Comparison of ENCODE assay signal across 8 cellular contexts in genomic region chr13:75306967-75307366, GRCh38.
DNase-seq lines count a peak whose midpoint lies in the region; ATAC-seq, FAIRE-seq and TF ChIP-seq lines count a peak whose summit lies in the region.
"Not testable (repeated sequence)": the region's sequence is repeated elsewhere in the genome, so short reads cannot be mapped to it uniquely, and the experiment has no call there.

No MANE protein-coding gene starts in this region.

- H3K27me3 Mint-ChIP-seq in CD4-positive, CD25-positive, alpha-beta regulatory T cell; HFFc6 (ENCODE audit: insufficient read depth); activated CD4-positive, alpha-beta T cell treated with anti-CD3 and anti-CD28 coated beads for 36 hours; activated naive CD4-positive, alpha-beta T cell treated with anti-CD3 and anti-CD28 coated beads, Interleukin-2, amount 50 U/mL, for 24 hours; activated naive CD8-positive, alpha-beta T cell treated with anti-CD3 and anti-CD28 coated beads for 36 hours; nephron (ENCODE audit: low read depth); stimulated activated naive B cell treated with anti-CD40 and anti-IgM and Interleukin-4, amounts not matched to agents 10 μg/mL and 1 μg/mL and 100 μg/mL, for 72 hours: not testable (repeated sequence)

- peaks cover 26% of the 10 kb centered on the region for H3K4me1 ChIP-seq in CD4-positive, CD25-positive, alpha-beta regulatory T cell (ENCODE audit: control insufficient read depth, insufficient read depth, low read length, poor library complexity, severe bottlenecking)
- not testable (repeated sequence) for H3K4me1 ChIP-seq in H1 (replicated peaks in 1 of 4; ENCODE audit: control insufficient read depth in 3 of 4, insufficient read depth in 4 of 4, low read length in 3 of 4)

- H3K18ac ChIP-seq in H1 (ENCODE audit: extremely low read depth, low read length), result not testable (repeated sequence)

- H2BK12ac ChIP-seq in H1 (ENCODE audit: low read depth, low read length), result not testable (repeated sequence)

- H3K14ac ChIP-seq in H1 (ENCODE audit: insufficient read length), result not testable (repeated sequence)

- ATAC-seq in CD4-positive, CD25-positive, alpha-beta regulatory T cell (ENCODE audit: low read depth in 2 of 2); activated CD4-positive, alpha-beta T cell treated with anti-CD3 and anti-CD28 coated beads for 36 hours; stimulated activated naive B cell treated with anti-CD40 and anti-IgM and Interleukin-4, amounts not matched to agents 10 μg/mL and 1 μg/mL and 100 μg/mL, for 72 hours (replicated peaks): not testable (repeated sequence)

- intact Hi-C loops in activated CD4-positive, alpha-beta T cell treated with anti-CD3 and anti-CD28 coated beads for 36 hours (cut with DNase I, micrococcal nuclease), result loop anchor here in 1 of 2 experiments (2.0 to 5.0 kb wide), 2 partner anchors 14 to 175 kb away; partner anchors contain the start of gene TBC1D4

- H2BK5ac ChIP-seq in H1 (ENCODE audit: low read depth, low read length), result not testable (repeated sequence)

- peak overlapping the region; percentile 55 for H3K4me3 ChIP-seq in CD4-positive, CD25-positive, alpha-beta regulatory T cell (ENCODE audit: low read depth, low read length)
- not testable (repeated sequence) for H3K4me3 ChIP-seq in H1 (ENCODE audit: extremely low read depth in 1 of 4, insufficient read depth in 2 of 4, low read depth in 3 of 4, low read length in 4 of 4)

- H4K91ac ChIP-seq in H1 (replicated peaks; ENCODE audit: insufficient read length, low read length), result not testable (repeated sequence)

- not testable (repeated sequence) for TF ChIP-seq RAD21 in H1 (IDR thresholded peaks at IDR 0.05 in 1 of 2, conservative IDR thresholded peaks at IDR 0.05 in 1 of 2; ENCODE audit: low read depth in 2 of 2, low read length in 2 of 2)

- H3K27ac Mint-ChIP-seq in CD4-positive, CD25-positive, alpha-beta regulatory T cell, result peak overlapping the region in 2 of 3 donors; percentile 44 to 78
- H3K27ac Mint-ChIP-seq in HFFc6; stimulated activated naive B cell treated with anti-CD40 and anti-IgM and Interleukin-4, amounts not matched to agents 10 μg/mL and 1 μg/mL and 100 μg/mL, for 72 hours: not testable (repeated sequence)
- peak overlapping the region; percentile 72 for H3K27ac Mint-ChIP-seq in activated CD4-positive, alpha-beta T cell treated with anti-CD3 and anti-CD28 coated beads for 36 hours
- H3K27ac Mint-ChIP-seq in activated naive CD4-positive, alpha-beta T cell treated with anti-CD3 and anti-CD28 coated beads, Interleukin-2, amount 50 U/mL, for 24 hours, result peak overlapping the region; percentile 80
- peak overlapping the region; percentile 79 for H3K27ac Mint-ChIP-seq in activated naive CD8-positive, alpha-beta T cell treated with anti-CD3 and anti-CD28 coated beads for 36 hours
- H3K27ac Mint-ChIP-seq in nephron, result peak overlapping the region in 2 of 3 experiments; percentile 76 to 80

- not testable (repeated sequence) for TF ChIP-seq CTCF in HFFc6 (IDR thresholded peaks at IDR 0.05); H1 (IDR thresholded peaks at IDR 0.05; ENCODE audit: control extremely low read depth in 1 of 3, insufficient read depth in 1 of 3, low read depth in 1 of 3, low read length in 3 of 3); nephron (IDR thresholded peaks at IDR 0.05; ENCODE audit: unreplicated experiment in 3 of 3)

- not testable (repeated sequence) for H4K8ac ChIP-seq in H1 (ENCODE audit: extremely low read depth, insufficient read depth, low read length)

- H3K9ac ChIP-seq in H1 (replicated peaks in 1 of 4; ENCODE audit: extremely low read depth in 1 of 4, low read depth in 3 of 4, low read length in 3 of 4), result not testable (repeated sequence)

- peaks cover 84% of the 10 kb centered on the region for H3K36me3 ChIP-seq in CD4-positive, CD25-positive, alpha-beta regulatory T cell (ENCODE audit: control insufficient read depth, insufficient read depth, low read length)
- not testable (repeated sequence) for H3K36me3 ChIP-seq in H1 (ENCODE audit: control insufficient read depth in 2 of 4, insufficient read depth in 4 of 4, low read length in 3 of 4)

- H3K56ac ChIP-seq in H1 (replicated peaks; ENCODE audit: insufficient read length, low read depth, low read length), result not testable (repeated sequence)

- H3K27me3 ChIP-seq in CD4-positive, CD25-positive, alpha-beta regulatory T cell (ENCODE audit: control insufficient read depth, insufficient read depth, low read length); H1 (replicated peaks in 1 of 4; ENCODE audit: control insufficient read depth in 3 of 4, extremely low read depth in 1 of 4, insufficient read depth in 3 of 4, low read length in 3 of 4): not testable (repeated sequence)

- H3K4me2 ChIP-seq in H1 (ENCODE audit: insufficient read depth in 1 of 2, low read depth in 2 of 2, low read length in 2 of 2), result not testable (repeated sequence)

- not testable (repeated sequence) for H3K79me1 ChIP-seq in H1 (ENCODE audit: low read depth, low read length)

- WGBS in H1 (ENCODE audit: extremely low coverage in 1 of 2, insufficient coverage in 1 of 2, insufficient read length in 1 of 2, insufficient replicate concordance in 2 of 2, low coverage in 1 of 2, low lambda C conversion rate in 2 of 2, missing lambda C conversion rate in 1 of 2), 2 experiments, result 100% methylated on average over 1 of the region's 1 CpG; no CpG with 5 or more reads in 1 of the 2 experiments

- H3K36me3 Mint-ChIP-seq in CD4-positive, CD25-positive, alpha-beta regulatory T cell, result peaks cover 74% of the 10 kb centered on the region
- peaks cover 21% of the 10 kb centered on the region for H3K36me3 Mint-ChIP-seq in HFFc6 (ENCODE audit: low read depth)
- peaks cover 62% of the 10 kb centered on the region for H3K36me3 Mint-ChIP-seq in activated CD4-positive, alpha-beta T cell treated with anti-CD3 and anti-CD28 coated beads for 36 hours (ENCODE audit: low read depth)
- H3K36me3 Mint-ChIP-seq in activated naive CD4-positive, alpha-beta T cell treated with anti-CD3 and anti-CD28 coated beads, Interleukin-2, amount 50 U/mL, for 24 hours, result peaks cover 52% of the 10 kb centered on the region
- peaks cover 59% of the 10 kb centered on the region for H3K36me3 Mint-ChIP-seq in activated naive CD8-positive, alpha-beta T cell treated with anti-CD3 and anti-CD28 coated beads for 36 hours
- H3K36me3 Mint-ChIP-seq in nephron (ENCODE audit: low read depth), result peaks cover 27% of the 10 kb centered on the region
- H3K36me3 Mint-ChIP-seq in stimulated activated naive B cell treated with anti-CD40 and anti-IgM and Interleukin-4, amounts not matched to agents 10 μg/mL and 1 μg/mL and 100 μg/mL, for 72 hours, result peaks cover 46 to 50% of the 10 kb centered on the region in 2 donors

- not testable (repeated sequence) for H3K4ac ChIP-seq in H1 (replicated peaks; ENCODE audit: insufficient read length, low read depth, low read length)

- H2BK120ac ChIP-seq in H1 (replicated peaks; ENCODE audit: low read depth, low read length), result not testable (repeated sequence)

- H2BK15ac ChIP-seq in H1 (ENCODE audit: low read length), result not testable (repeated sequence)

- not testable (repeated sequence) for H2BK20ac ChIP-seq in H1 (ENCODE audit: low read length)

- not testable (repeated sequence) for H4K5ac ChIP-seq in H1 (ENCODE audit: insufficient read length, low read depth, low read length)

- H2AFZ ChIP-seq in H1 (ENCODE audit: low read length), result not testable (repeated sequence)

- CTCF ChIA-PET in activated CD4-positive, alpha-beta T cell treated with anti-CD3 and anti-CD28 coated beads for 36 hours (lab: Charles Lee), result interaction anchor here (1.3 to 1.4 kb wide), 2 partner anchors 16 to 20 kb away, joined by 3 to 4 read pairs; no protein-coding TSS in a partner anchor
- CTCF ChIA-PET in H1 (lab: Charles Lee; ENCODE audit: partially characterized antibody), result interaction anchor here (1.0 kb wide), 1 partner anchor 136 kb away, joined by 3 read pairs; no protein-coding TSS in a partner anchor

- TF ChIP-seq EP300 in H1 (IDR thresholded peaks at IDR 0.05; ENCODE audit: borderline replicate concordance in 1 of 2, low read depth in 2 of 2, low read length in 2 of 2), result not testable (repeated sequence)

- not testable (repeated sequence) for H3K9me3 ChIP-seq in CD4-positive, CD25-positive, alpha-beta regulatory T cell (ENCODE audit: control insufficient read depth in 2 of 2, low read length in 2 of 2); H1 (ENCODE audit: insufficient read depth in 2 of 2, low read depth in 1 of 2, low read length in 1 of 2)

- H4K20me1 ChIP-seq in H1 (replicated peaks in 1 of 2; ENCODE audit: control insufficient read depth in 1 of 2, insufficient read depth in 2 of 2, low read length in 2 of 2), result not testable (repeated sequence)

- POLR2A ChIA-PET in activated CD4-positive, alpha-beta T cell treated with anti-CD3 and anti-CD28 coated beads for 36 hours (lab: Charles Lee); H1 (lab: Charles Lee; ENCODE audit: partially characterized antibody): not testable (repeated sequence)

- not testable (repeated sequence) for H2AK5ac ChIP-seq in H1 (ENCODE audit: low read depth, low read length)

- TF ChIP-seq POLR2A in H1 (IDR thresholded peaks at IDR 0.05; ENCODE audit: control extremely low read depth in 1 of 2, low read depth in 2 of 2, low read length in 2 of 2), result not testable (repeated sequence)

- H3K27ac ChIP-seq in CD4-positive, CD25-positive, alpha-beta regulatory T cell (ENCODE audit: insufficient read depth, low read length, poor library complexity, severe bottlenecking); H1 (ENCODE audit: low read depth, low read length): not testable (repeated sequence)

- H3K9me3 Mint-ChIP-seq in CD4-positive, CD25-positive, alpha-beta regulatory T cell; HFFc6; activated CD4-positive, alpha-beta T cell treated with anti-CD3 and anti-CD28 coated beads for 36 hours (ENCODE audit: low read depth); activated naive CD4-positive, alpha-beta T cell treated with anti-CD3 and anti-CD28 coated beads, Interleukin-2, amount 50 U/mL, for 24 hours; activated naive CD8-positive, alpha-beta T cell treated with anti-CD3 and anti-CD28 coated beads for 36 hours; nephron: not testable (repeated sequence)
- H3K9me3 Mint-ChIP-seq in stimulated activated naive B cell treated with anti-CD40 and anti-IgM and Interleukin-4, amounts not matched to agents 10 μg/mL and 1 μg/mL and 100 μg/mL, for 72 hours, result peaks cover 9 to 17% of the 10 kb centered on the region in 2 donors

- FAIRE-seq in H1 (lab: Jason Lieb, UNC), result not testable (repeated sequence)

- H3K23me2 ChIP-seq in H1 (ENCODE audit: low read depth, low read length), result not testable (repeated sequence)

- peaks cover 46 to 70% (median 59%) of the 10 kb centered on the region in 4 donors for H3K4me1 Mint-ChIP-seq in CD4-positive, CD25-positive, alpha-beta regulatory T cell
- peaks cover 16% of the 10 kb centered on the region for H3K4me1 Mint-ChIP-seq in HFFc6 (ENCODE audit: low read depth)
- peaks cover 53% of the 10 kb centered on the region for H3K4me1 Mint-ChIP-seq in activated CD4-positive, alpha-beta T cell treated with anti-CD3 and anti-CD28 coated beads for 36 hours
- H3K4me1 Mint-ChIP-seq in activated naive CD4-positive, alpha-beta T cell treated with anti-CD3 and anti-CD28 coated beads, Interleukin-2, amount 50 U/mL, for 24 hours, result peaks cover 55% of the 10 kb centered on the region
- H3K4me1 Mint-ChIP-seq in activated naive CD8-positive, alpha-beta T cell treated with anti-CD3 and anti-CD28 coated beads for 36 hours, result peaks cover 35% of the 10 kb centered on the region
- peaks cover 35% of the 10 kb centered on the region for H3K4me1 Mint-ChIP-seq in nephron
- peaks cover 25 to 53% of the 10 kb centered on the region in 2 donors for H3K4me1 Mint-ChIP-seq in stimulated activated naive B cell treated with anti-CD40 and anti-IgM and Interleukin-4, amounts not matched to agents 10 μg/mL and 1 μg/mL and 100 μg/mL, for 72 hours

- H3K23ac ChIP-seq in H1 (ENCODE audit: insufficient read length), result not testable (repeated sequence)

- H3K79me2 ChIP-seq in H1 (ENCODE audit: control insufficient read depth in 1 of 2, insufficient read depth in 2 of 2, low read length in 2 of 2), result not testable (repeated sequence)

- not testable (repeated sequence) for DNase-seq in CD4-positive, CD25-positive, alpha-beta regulatory T cell; HFFc6; activated CD4-positive, alpha-beta T cell treated with anti-CD3 and anti-CD28 coated beads for 36 hours; activated naive CD8-positive, alpha-beta T cell treated with anti-CD3 and anti-CD28 coated beads for 36 hours; H1 (ENCODE audit: low read depth in 1 of 2, low spot score in 2 of 2); stimulated activated naive B cell treated with anti-CD40 and anti-IgM and Interleukin-4, amounts not matched to agents 10 μg/mL and 1 μg/mL and 100 μg/mL, for 72 hours

- H3K4me3 Mint-ChIP-seq in CD4-positive, CD25-positive, alpha-beta regulatory T cell, result peak overlapping the region in 1 of 4 donors; percentile 11
- peak overlapping the region; percentile 21; the same call in 1 of the 2 replicates for H3K4me3 Mint-ChIP-seq in HFFc6
- H3K4me3 Mint-ChIP-seq in activated CD4-positive, alpha-beta T cell treated with anti-CD3 and anti-CD28 coated beads for 36 hours; activated naive CD4-positive, alpha-beta T cell treated with anti-CD3 and anti-CD28 coated beads, Interleukin-2, amount 50 U/mL, for 24 hours; activated naive CD8-positive, alpha-beta T cell treated with anti-CD3 and anti-CD28 coated beads for 36 hours; nephron: not testable (repeated sequence)
- peak overlapping the region; percentile 65 to 71 for H3K4me3 Mint-ChIP-seq in stimulated activated naive B cell treated with anti-CD40 and anti-IgM and Interleukin-4, amounts not matched to agents 10 μg/mL and 1 μg/mL and 100 μg/mL, for 72 hours
